ENCODE assay signal across 12 cellular contexts in the genomic region with DNA sequence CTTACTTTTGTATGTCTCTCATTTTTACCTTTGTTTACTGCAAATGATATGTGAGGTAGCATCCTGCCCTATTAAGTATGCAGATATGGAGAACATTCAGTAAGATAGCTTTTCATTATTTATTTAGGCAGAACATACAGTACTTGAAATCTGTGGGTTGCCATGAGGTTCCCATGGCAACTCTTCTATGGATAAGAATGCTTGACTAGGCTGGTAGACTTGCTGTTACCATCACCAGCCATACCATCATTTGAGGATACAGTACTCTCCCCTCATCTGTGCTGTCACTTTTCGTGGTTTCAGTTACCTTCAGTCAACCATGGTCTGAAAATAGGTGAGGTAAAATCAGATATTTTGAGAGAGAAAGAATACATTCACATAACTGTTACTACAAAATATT.
DNase-seq lines count a peak whose midpoint lies in the region; ATAC-seq lines count a peak whose summit lies in the region.
"Had no signal": no experiment of that assay in that cellular context is flagged by ENCODE, and none has a peak within 500 bp of the region (broad histone marks: within the 10 kb centered on the region; RNA-seq: fewer than 3 reads in every experiment).

No MANE protein-coding gene starts in this region.

- ATAC-seq in GM18508 (IDR thresholded peaks at IDR 0.05; ENCODE audit: insufficient read depth, unreplicated experiment) (peak; percentile 51), GM19438 (IDR thresholded peaks at IDR 0.05; ENCODE audit: low read depth, unreplicated experiment) (peak; percentile 58), HG02884 (IDR thresholded peaks at IDR 0.05; ENCODE audit: unreplicated experiment) (peak; percentile 67)
- no peak for ATAC-seq in stimulated activated naive CD8-positive, alpha-beta T cell treated with anti-CD3 and anti-CD28 coated beads, Interleukin-15, Interleukin-2, amounts not matched to agents 100 U/mL and 50 U/mL, for 24 hours

- peak; percentile 12 to 73 (median 53) for DNase-seq in NCI-H1417 (lab: John Stamatoyannopoulos, UW)
- DNase-seq in stimulated activated naive CD8-positive, alpha-beta T cell treated with anti-CD3 and anti-CD28 coated beads, Interleukin-15, Interleukin-2, amounts not matched to agents 100 U/mL and 50 U/mL, for 24 hours = no peak
- DNase-seq in GM19238 (ENCODE audit: insufficient read length, low spot score) = no peak
- no peak for DNase-seq in EL
- DNase-seq in iPS-NIHi7 (ENCODE audit: extremely low spot score) = no peak
- DNase-seq: activated naive CD8-positive, alpha-beta T cell treated with anti-CD3 and anti-CD28 coated beads, Interleukin-2, amount 10 ng/mL, durations not matched to agents 7 days and 5 days; dorsolateral prefrontal cortex; NCI-H2081 treated with DMSO at 0.1 percent for 48 hours; stimulated activated CD8-positive, alpha-beta memory T cell treated with anti-CD3 and anti-CD28 coated beads, Interleukin-4, amount 100 ng/mL, for 48 hours had no signal

Comparison
In these comparisons a context has a peak if more than half of its experiments do, and no peak if none do; other contexts are left out.
1. DNase-seq: peak in NCI-H1417 (3 of 3); none in stimulated activated naive CD8-positive, alpha-beta T cell treated with anti-CD3 and anti-CD28 coated beads, Interleukin-15, Interleukin-2, amounts not matched to agents 100 U/mL and 50 U/mL, for 24 hours (single experiment), GM19238 (single experiment), EL (single experiment) and iPS-NIHi7 (single experiment).